In the genomic region with DNA sequence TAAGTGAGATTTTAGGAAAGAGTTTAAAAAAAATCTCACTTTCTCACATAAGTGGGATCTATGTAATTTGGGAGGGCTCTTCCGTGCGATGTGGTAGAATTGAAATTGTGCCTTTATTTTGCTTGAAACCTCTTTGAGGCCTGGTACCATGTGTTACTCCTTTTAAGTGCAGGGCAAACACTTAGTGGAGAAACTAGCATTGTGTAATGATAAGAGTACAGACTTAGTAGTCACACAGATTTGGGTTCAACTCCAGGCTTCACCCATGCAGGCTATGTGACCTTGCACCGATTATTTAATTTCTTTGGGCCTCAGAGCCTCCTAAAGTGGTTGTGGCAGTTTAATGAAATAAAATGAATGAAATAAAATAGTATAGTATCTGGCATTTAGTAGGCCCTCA, we compare ENCODE assay signal across 14 cellular contexts. TPM values are rescaled to one million over a fixed set of nuclear protein-coding genes. Genes with fewer than 3 reads are reported as not detected.
A peak's percentile ranks its signal among the peaks of the same experiment; 100 is the strongest.
DNase-seq lines count a peak whose midpoint lies in the region; ATAC-seq and TF ChIP-seq lines count a peak whose summit lies in the region.
"Had no signal": no experiment of that assay in that cellular context is flagged by ENCODE, and none has a peak within 500 bp of the region (broad histone marks: within the 10 kb centered on the region; RNA-seq: fewer than 3 reads in every experiment).

No MANE protein-coding gene starts in this region.

- peaks cover 50% of the 10 kb centered on the region for H3K36me3 Mint-ChIP-seq in activated CD4-positive, alpha-beta T cell treated with anti-CD3 and anti-CD28 coated beads for 36 hours (ENCODE audit: low read depth)
- H3K36me3 Mint-ChIP-seq in nephron progenitor cell (ENCODE audit: low read depth) (peaks cover 46% of the 10 kb centered on the region), GM23338 (ENCODE audit: low read depth) (peaks cover 55% of the 10 kb centered on the region)

- H2AFZ ChIP-seq in GM23338, result no peak overlapping the region

- peak overlapping the region; percentile 97 for H3K27ac Mint-ChIP-seq in activated CD4-positive, alpha-beta T cell treated with anti-CD3 and anti-CD28 coated beads for 36 hours
- no peak overlapping the region for H3K27ac Mint-ChIP-seq in nephron progenitor cell
- no peak overlapping the region for H3K27ac Mint-ChIP-seq in GM23338

- peaks cover 22% of the 10 kb centered on the region for H3K79me2 ChIP-seq in GM23338 (replicated peaks; ENCODE audit: insufficient read depth)

- intact Hi-C loops in activated CD4-positive, alpha-beta T cell treated with anti-CD3 and anti-CD28 coated beads for 36 hours (cut with DNase I, micrococcal nuclease), result no loop called here

- TF ChIP-seq CTCF in NB4 (IDR thresholded peaks at IDR 0.05; ENCODE audit: low read depth, low read length) (no peak), nephron progenitor cell (IDR thresholded peaks at IDR 0.05) (no peak), GM23338 (conservative IDR thresholded peaks at IDR 0.05; ENCODE audit: low read depth in 2 of 2) (no peak)

- H3K9me2 ChIP-seq in GM23338 (ENCODE audit: insufficient read depth), result peaks cover 3% of the 10 kb centered on the region; the same call in 1 of the 2 replicates

- no peak for TF ChIP-seq POLR2A in NB4 (IDR thresholded peaks at IDR 0.05; ENCODE audit: extremely low read depth, insufficient read length)

- H3K27me3 ChIP-seq in adipocyte (replicated peaks; ENCODE audit: control insufficient read depth, insufficient read depth, low read length) (no peaks in the 10 kb centered on the region), GM23338 (ENCODE audit: insufficient read depth) (no peaks in the 10 kb centered on the region)
- H3K27me3 ChIP-seq: pancreas had no signal

- no peak overlapping the region; the same call in 1 of the 2 replicates for H3K27ac ChIP-seq in GM23338 (ENCODE audit: low read depth)
- H3K27ac ChIP-seq: pancreas had no signal

- H4K20me1 ChIP-seq in GM23338 (replicated peaks; ENCODE audit: insufficient read depth), result peaks cover 27% of the 10 kb centered on the region

- H3K4me1 ChIP-seq in adipocyte (ENCODE audit: control insufficient read depth, insufficient read depth, low read length), result peaks cover 25% of the 10 kb centered on the region
- H3K4me1 ChIP-seq in GM23338 (ENCODE audit: insufficient read depth), result peaks cover 8% of the 10 kb centered on the region; the same call in 1 of the 2 replicates

- no peak overlapping the region for H3K4me2 ChIP-seq in GM23338

- CTCF ChIA-PET in activated CD4-positive, alpha-beta T cell treated with anti-CD3 and anti-CD28 coated beads for 36 hours (lab: Charles Lee), result interaction anchor here (0.9 kb wide), 1 partner anchor 120 kb away, joined by 3 read pairs; no protein-coding TSS in a partner anchor

- no peaks in the 10 kb centered on the region for H3K27me3 Mint-ChIP-seq in activated CD4-positive, alpha-beta T cell treated with anti-CD3 and anti-CD28 coated beads for 36 hours
- no peaks in the 10 kb centered on the region for H3K27me3 Mint-ChIP-seq in nephron progenitor cell (ENCODE audit: low read depth, poor library complexity)
- peaks cover 9% of the 10 kb centered on the region for H3K27me3 Mint-ChIP-seq in GM23338 (ENCODE audit: insufficient read depth, low read depth, poor library complexity)

- H3K9me3 ChIP-seq in adipocyte (ENCODE audit: control insufficient read depth, low read length), result no peaks in the 10 kb centered on the region
- H3K9me3 ChIP-seq: pancreas had no signal

- H3K9me3 Mint-ChIP-seq in activated CD4-positive, alpha-beta T cell treated with anti-CD3 and anti-CD28 coated beads for 36 hours (ENCODE audit: low read depth), result no peaks in the 10 kb centered on the region
- H3K9me3 Mint-ChIP-seq in nephron progenitor cell, result no peaks in the 10 kb centered on the region
- no peaks in the 10 kb centered on the region; the same call in 2 of the 3 replicates for H3K9me3 Mint-ChIP-seq in GM23338

- peaks cover 27% of the 10 kb centered on the region for H3K4me1 Mint-ChIP-seq in activated CD4-positive, alpha-beta T cell treated with anti-CD3 and anti-CD28 coated beads for 36 hours
- H3K4me1 Mint-ChIP-seq in nephron progenitor cell (peaks cover 26% of the 10 kb centered on the region), GM23338 (peaks cover 9% of the 10 kb centered on the region)

- peak overlapping the region; percentile 91 for H3K4me3 Mint-ChIP-seq in activated CD4-positive, alpha-beta T cell treated with anti-CD3 and anti-CD28 coated beads for 36 hours
- peak overlapping the region; percentile 100 for H3K4me3 Mint-ChIP-seq in nephron progenitor cell
- no peak overlapping the region for H3K4me3 Mint-ChIP-seq in GM23338

- peak overlapping the region; percentile 100 for H3K4me3 ChIP-seq in NB4 (ENCODE audit: low read depth, low read length)
- H3K4me3 ChIP-seq in adipocyte (ENCODE audit: low read length), result no peak overlapping the region
- no peak overlapping the region for H3K4me3 ChIP-seq in GM23338

- H3K36me3 ChIP-seq in adipocyte (ENCODE audit: control insufficient read depth, insufficient read depth, low read length, severe bottlenecking) (peaks cover 57% of the 10 kb centered on the region), GM23338 (ENCODE audit: insufficient read depth) (peaks cover 52% of the 10 kb centered on the region)

- peak overlapping the region; percentile 99 for H3K9ac ChIP-seq in adipocyte (ENCODE audit: low read length)

- no peak for ATAC-seq in activated CD4-positive, alpha-beta T cell treated with anti-CD3 and anti-CD28 coated beads for 36 hours
- ATAC-seq in GM23338 (no peak), GM21576 (IDR thresholded peaks at IDR 0.05; ENCODE audit: unreplicated experiment) (no peak)
- ATAC-seq: pancreas had no signal

- no peak for DNase-seq in activated CD4-positive, alpha-beta T cell treated with anti-CD3 and anti-CD28 coated beads for 36 hours
- no peak for DNase-seq in activated CD4-positive, alpha-beta T cell treated with anti-CD3 and anti-CD28 coated beads for 48 hours
- DNase-seq in NB4 (ENCODE audit: low read depth) (no peak), adipocyte (ENCODE audit: low read depth) (no peak), nephron progenitor cell (no peak), UCSD-AML1 (lab: John Stamatoyannopoulos, UW; ENCODE audit: unreplicated experiment) (no peak), GM23338 (ENCODE audit: low spot score) (no peak)
- DNase-seq: effector CD8-positive, alpha-beta T cell; foreskin fibroblast; mesendoderm; NCI-H2081 treated with DMSO at 0.1 percent for 48 hours; NCI-H774; pancreas had no signal

- POLR2A ChIA-PET in activated CD4-positive, alpha-beta T cell treated with anti-CD3 and anti-CD28 coated beads for 36 hours (lab: Charles Lee), result interaction anchor here (1.2 to 1.3 kb wide), 2 partner anchors 8 to 105 kb away, joined by 3 to 7 read pairs; a partner anchor contains a TSS

- H3F3A ChIP-seq in GM23338 (replicated peaks; ENCODE audit: low read depth), result no peaks in the 10 kb centered on the region

TF ChIP-seq in GM23338, 12 proteins besides CTCF, POLR2A, EP300 and RAD21 (continues in another document):
- TF ChIP-seq, protein P1, sequence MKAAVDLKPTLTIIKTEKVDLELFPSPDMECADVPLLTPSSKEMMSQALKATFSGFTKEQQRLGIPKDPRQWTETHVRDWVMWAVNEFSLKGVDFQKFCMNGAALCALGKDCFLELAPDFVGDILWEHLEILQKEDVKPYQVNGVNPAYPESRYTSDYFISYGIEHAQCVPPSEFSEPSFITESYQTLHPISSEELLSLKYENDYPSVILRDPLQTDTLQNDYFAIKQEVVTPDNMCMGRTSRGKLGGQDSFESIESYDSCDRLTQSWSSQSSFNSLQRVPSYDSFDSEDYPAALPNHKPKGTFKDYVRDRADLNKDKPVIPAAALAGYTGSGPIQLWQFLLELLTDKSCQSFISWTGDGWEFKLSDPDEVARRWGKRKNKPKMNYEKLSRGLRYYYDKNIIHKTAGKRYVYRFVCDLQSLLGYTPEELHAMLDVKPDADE (IDR thresholded peaks at IDR 0.05), result no peak
- TF ChIP-seq NANOG (IDR thresholded peaks at IDR 0.05; ENCODE audit: borderline replicate concordance), result no peak
- TF ChIP-seq EZH2 (IDR thresholded peaks at IDR 0.05; ENCODE audit: low read depth, unreplicated experiment), result no peak

RNA-seq across cellular contexts. Expression of a gene that starts 2.4 kb away (rescaled TPM):
- total RNA-seq in activated CD4-positive, alpha-beta T cell treated with anti-CD3 and anti-CD28 coated beads for 36 hours, result 100 to 1,000 TPM; 273 to 312 TPM
- total RNA-seq in GM23338 (2014; rRNA removed; shearing (Covaris generic)), result 301 and 322 TPM in 2 replicates
- polyA plus RNA-seq in GM23338 (2016; fragmentation: Nextera tagmentation; extraction: Ambion mirVana), result 466 and 552 TPM in 2 replicates

RNA-seq across cellular contexts. Expression of a gene that starts 22.7 kb away (rescaled TPM):
- total RNA-seq in activated CD4-positive, alpha-beta T cell treated with anti-CD3 and anti-CD28 coated beads for 36 hours, result 1 to 10 TPM; 6.5 to 8.5 TPM
- 19.6 and 26.2 TPM in 2 replicates for total RNA-seq in GM23338 (2014; rRNA removed; shearing (Covaris generic))
- 23.3 and 29.3 TPM in 2 replicates for polyA plus RNA-seq in GM23338 (2016; fragmentation: Nextera tagmentation; extraction: Ambion mirVana)

RNA-seq across cellular contexts. Expression of a gene that starts 35.3 kb away (rescaled TPM):
- 1 to 10 TPM; 2.5 to 4.2 TPM for total RNA-seq in activated CD4-positive, alpha-beta T cell treated with anti-CD3 and anti-CD28 coated beads for 36 hours
- total RNA-seq in GM23338 (2014; rRNA removed; shearing (Covaris generic)), result 5.0 and 5.5 TPM in 2 replicates
- 2.9 and 4.0 TPM in 2 replicates for polyA plus RNA-seq in GM23338 (2016; fragmentation: Nextera tagmentation; extraction: Ambion mirVana)
